In genomic region chr19:1780272-1780957, GRCh38 we compare ENCODE assay signal across 11 cellular contexts. TPM values are rescaled to one million over a fixed set of nuclear protein-coding genes. Genes with fewer than 3 reads are reported as not detected.
A peak's percentile ranks its signal among the peaks of the same experiment; 100 is the strongest.
DNase-seq lines count a peak whose midpoint lies in the region; ATAC-seq and TF ChIP-seq lines count a peak whose summit lies in the region.
"Had no signal": no experiment of that assay in that cellular context is flagged by ENCODE, and none has a peak within 500 bp of the region (broad histone marks: within the 10 kb centered on the region; RNA-seq: fewer than 3 reads in every experiment).

No MANE protein-coding gene starts in this region.

- no peak for TF ChIP-seq POLR2A in gastroesophageal sphincter (IDR thresholded peaks at IDR 0.05)

- no peak for TF ChIP-seq EP300 in gastroesophageal sphincter (IDR thresholded peaks at IDR 0.05)

- H2BK15ac ChIP-seq in neuronal stem cell (ENCODE audit: low read length) = no peak overlapping the region

- H3K79me1 ChIP-seq in neuronal stem cell (ENCODE audit: low read depth, low read length) = peaks cover 3% of the 10 kb centered on the region

- ATAC-seq in gastroesophageal sphincter = no peak
- no peak for ATAC-seq in GM21390 (IDR thresholded peaks at IDR 0.05; ENCODE audit: unreplicated experiment)

- no peak overlapping the region for H2AFZ ChIP-seq in neuronal stem cell (ENCODE audit: low read length)

- H3K27ac ChIP-seq in neuronal stem cell (replicated peaks; ENCODE audit: low read length) = no peak overlapping the region
- no peak overlapping the region for H3K27ac ChIP-seq in gastroesophageal sphincter

- no peak overlapping the region for H3K4me2 ChIP-seq in neuronal stem cell (ENCODE audit: insufficient read depth, low read length, poor library complexity, severe bottlenecking)

- H3K4me1 ChIP-seq in NT2/D1 (ENCODE audit: insufficient read depth, insufficient read length) (peaks cover 2% of the 10 kb centered on the region), neuronal stem cell (ENCODE audit: control insufficient read depth in 2 of 2, insufficient read depth in 1 of 2, low read depth in 1 of 2, low read length in 2 of 2) (no peaks in the 10 kb centered on the region), gastroesophageal sphincter (peaks cover 0 to 12% (median 4%) of the 10 kb centered on the region in 3 donors)

- H2AK5ac ChIP-seq in neuronal stem cell (ENCODE audit: low read depth, low read length) = no peak overlapping the region

- DNase-seq in ELR (ENCODE audit: low read depth) (peak; percentile 53), NT2/D1 (ENCODE audit: low read depth, low spot score) (no peak), choroid plexus epithelial cell (ENCODE audit: low read depth) (peak; percentile 38), neuronal stem cell (ENCODE audit: low spot score) (no peak), DMS153 treated with DMSO at 0.1 percent for 48 hours (lab: John Stamatoyannopoulos, UW; ENCODE audit: unreplicated experiment) (no peak)
- DNase-seq: activated T-cell treated with anti-CD3 and anti-CD28 coated beads for 4 hours, amniotic stem cell, naive B cell, NCI-H2029 treated with DMSO at 0.1 percent for 48 hours had no signal

- no peak overlapping the region for H3K14ac ChIP-seq in neuronal stem cell (ENCODE audit: low read length)

- no peak overlapping the region for H3K4me3 ChIP-seq in NT2/D1 (ENCODE audit: insufficient read length, low read depth)
- H3K4me3 ChIP-seq in choroid plexus epithelial cell (ENCODE audit: low read depth, low read length) = no peak overlapping the region
- no peak overlapping the region for H3K4me3 ChIP-seq in neuronal stem cell (ENCODE audit: low read length in 2 of 2)
- no peak overlapping the region for H3K4me3 ChIP-seq in gastroesophageal sphincter

- H3K36me3 ChIP-seq in NT2/D1 (ENCODE audit: insufficient read depth, insufficient read length, low read length) (no peaks in the 10 kb centered on the region), neuronal stem cell (replicated peaks in 1 of 2; ENCODE audit: control insufficient read depth in 2 of 2, insufficient read depth in 2 of 2, low read length in 2 of 2) (no peaks in the 10 kb centered on the region), gastroesophageal sphincter (no peaks in the 10 kb centered on the region)

- TF ChIP-seq CTCF in choroid plexus epithelial cell (conservative IDR thresholded peaks at IDR 0.05; ENCODE audit: low read depth, low read length) = peak; percentile 44
- TF ChIP-seq CTCF in gastroesophageal sphincter (IDR thresholded peaks at IDR 0.05) = no peak

- H2BK12ac ChIP-seq in neuronal stem cell (ENCODE audit: low read length) = no peak overlapping the region

- no peaks in the 10 kb centered on the region for H3K27me3 ChIP-seq in NT2/D1 (ENCODE audit: insufficient read depth, insufficient read length)
- peaks cover 22 to 66% (median 53%) of the 10 kb centered on the region in 3 experiments for H3K27me3 ChIP-seq in neuronal stem cell (ENCODE audit: control insufficient read depth in 3 of 3, insufficient read depth in 3 of 3, low read depth in 1 of 3, low read length in 3 of 3)
- H3K27me3 ChIP-seq in gastroesophageal sphincter = peaks cover 100% of the 10 kb centered on the region

- no peak overlapping the region for H3K4ac ChIP-seq in neuronal stem cell (ENCODE audit: low read length)

- no peak overlapping the region for H3K18ac ChIP-seq in neuronal stem cell (ENCODE audit: low read length)

- no peak overlapping the region for H2BK5ac ChIP-seq in neuronal stem cell (ENCODE audit: low read length)

- H3K9ac ChIP-seq in NT2/D1 (ENCODE audit: insufficient read length, low read depth) = peak overlapping the region; percentile 36
- H3K9ac ChIP-seq in neuronal stem cell (ENCODE audit: low read depth, low read length, poor library complexity) = no peak overlapping the region

- peaks cover 25% of the 10 kb centered on the region; the same call in 1 of the 2 replicates for H3K9me3 ChIP-seq in NT2/D1 (ENCODE audit: insufficient read depth, low read length)
- H3K9me3 ChIP-seq in neuronal stem cell (replicated peaks in 1 of 2; ENCODE audit: control insufficient read depth in 2 of 2, insufficient read depth in 1 of 2, low read depth in 1 of 2, low read length in 2 of 2) = peaks cover 23 to 27% of the 10 kb centered on the region in 2 donors
- H3K9me3 ChIP-seq in gastroesophageal sphincter = peaks cover 0 to 29% (median 0%) of the 10 kb centered on the region in 3 donors

- H3K23ac ChIP-seq in neuronal stem cell (ENCODE audit: low read depth, low read length, poor library complexity) = peak overlapping the region; percentile 55

- H4K91ac ChIP-seq in neuronal stem cell (ENCODE audit: low read depth, low read length, poor library complexity) = no peak overlapping the region

- H4K8ac ChIP-seq in neuronal stem cell (ENCODE audit: low read depth, low read length) = no peak overlapping the region

- no peak overlapping the region for H2BK120ac ChIP-seq in neuronal stem cell (ENCODE audit: low read depth, low read length)

- no CpG with 5 or more reads among the region's 13 CpGs for WGBS in neuronal stem cell (ENCODE audit: extremely low coverage in 2 of 2, insufficient read length in 2 of 2, insufficient replicate concordance in 1 of 2), 2 donors
- 0 to 18% methylated on average over 1 to 6 of the region's 13 CpGs for WGBS in gastroesophageal sphincter (ENCODE audit: low coverage in 1 of 2), 2 donors

RNA-seq across cellular contexts. Expression of gene ONECUT3, which starts 27.1 kb away (rescaled TPM):
- polyA plus RNA-seq in neuronal stem cell (2013, experiment 1 of 2) = 0.03 TPM
- polyA plus RNA-seq in neuronal stem cell (2013, experiment 2 of 2) = 0.01 TPM
- under 1 TPM in 1 of 4 donors, not detected in 3; 0.04 TPM for total RNA-seq in gastroesophageal sphincter

RNA-seq across cellular contexts. Expression of gene ATP8B3, which starts 31.7 kb away (rescaled TPM):
- polyA plus RNA-seq in neuronal stem cell (2013, experiment 1 of 2) = 0.79 TPM
- polyA plus RNA-seq in neuronal stem cell (2013, experiment 2 of 2) = 0.80 TPM
- total RNA-seq in gastroesophageal sphincter = 1 to 10 TPM in 1 of 4 donors, under 1 TPM in 3; 0.27 to 1.4 (median 0.48) TPM

Comparison
In these comparisons a context has a peak if more than half of its experiments do, and no peak if none do; other contexts are left out.
1. DNase-seq: peak in ELR (single experiment) and choroid plexus epithelial cell (single experiment); none in NT2/D1 (single experiment), neuronal stem cell (single experiment) and DMS153 treated with DMSO at 0.1 percent for 48 hours (single experiment).